ENCODE assay signal across 8 cellular contexts in genomic region chr12:110543252-110543959, GRCh38.
DNase-seq lines count a peak whose midpoint lies in the region; ATAC-seq and TF ChIP-seq lines count a peak whose summit lies in the region.

No MANE protein-coding gene starts in this region.

- peak; percentile 31 for DNase-seq in globus pallidus (ENCODE audit: low spot score)
- DNase-seq in pons (ENCODE audit: low spot score): peak; percentile 42
- no peak for DNase-seq in RPMI8226
- no peak for DNase-seq in ecto neural progenitor cell (ENCODE audit: low spot score)
- no peak for DNase-seq in LoVo (ENCODE audit: low spot score)

- peak; percentile 60 for ATAC-seq in HG02885 (IDR thresholded peaks at IDR 0.05; ENCODE audit: poor library complexity, unreplicated experiment)
- no peak for ATAC-seq in GM21360 (IDR thresholded peaks at IDR 0.05; ENCODE audit: unreplicated experiment)

- H3K27ac ChIP-seq in VCaP: peak overlapping the region; percentile 32

- no peak for TF ChIP-seq CTCF in VCaP (conservative IDR thresholded peaks at IDR 0.05)

Comparison
In these comparisons a context has a peak if more than half of its experiments do, and no peak if none do; other contexts are left out.
1. DNase-seq: peak in globus pallidus (single experiment) and pons (single experiment); none in RPMI8226 (single experiment), ecto neural progenitor cell (single experiment) and LoVo (single experiment).